Comparison of ENCODE assay signal across 1 cellular context in genomic region chr16:88760424-88761142, GRCh38.
TF ChIP-seq lines count a peak whose summit lies in the region.

No MANE protein-coding gene starts in this region.

TF ChIP-seq in HepG2, 621 proteins besides CTCF, POLR2A, EP300 and RAD21 (continues in another document):
- TF ChIP-seq PTBP1 (IDR thresholded peaks at IDR 0.05; ENCODE audit: low read depth, low read length, poor library complexity, severe bottlenecking) (no peak), THAP8 (CRISPR knock-in tag; IDR thresholded peaks at IDR 0.05; ENCODE audit: borderline replicate concordance) (no peak), ZFP36L2 (CRISPR knock-in tag; IDR thresholded peaks at IDR 0.05) (no peak), CHD2 (IDR thresholded peaks at IDR 0.05; ENCODE audit: low read depth, low read length) (no peak), MAX (IDR thresholded peaks at IDR 0.05) (0 out of 2 replicates have a peak, but pooled peaks have one; percentile 13), MBD4 (IDR thresholded peaks at IDR 0.05; ENCODE audit: borderline replicate concordance, low read length) (no peak), PHF21A (CRISPR knock-in tag; IDR thresholded peaks at IDR 0.05) (peak; percentile 40; the same call in 1 of the 2 replicates), ZNF781 (CRISPR knock-in tag; IDR thresholded peaks at IDR 0.05; ENCODE audit: borderline replicate concordance, not compliant biosample characterization) (peak; percentile 31), FOXO1 (CRISPR knock-in tag; IDR thresholded peaks at IDR 0.05) (no peak), MEIS1 (CRISPR knock-in tag; IDR thresholded peaks at IDR 0.05; ENCODE audit: borderline replicate concordance) (0 out of 2 replicates have a peak, but pooled peaks have one; percentile 35), RBM22 (optimal IDR thresholded peaks at IDR 0.05; ENCODE audit: low read length) (peak; percentile 22), HNRNPLL (IDR thresholded peaks at IDR 0.05; ENCODE audit: low read depth, low read length, poor library complexity, severe bottlenecking) (peak; percentile 31), AGO1 (IDR thresholded peaks at IDR 0.05; ENCODE audit: low read depth, low read length, poor library complexity, severe bottlenecking) (peak; percentile 34), ADNP (CRISPR knock-in tag; IDR thresholded peaks at IDR 0.05) (no peak), HNF1A (IDR thresholded peaks at IDR 0.05; ENCODE audit: low read depth) (no peak), HNF1A (CRISPR knock-in tag; IDR thresholded peaks at IDR 0.05; ENCODE audit: borderline replicate concordance) (no peak), POLR2G (IDR thresholded peaks at IDR 0.05; ENCODE audit: low read depth, low read length) (peak; percentile 47; the same call in 1 of the 2 replicates), ZNF501 (CRISPR knock-in tag; IDR thresholded peaks at IDR 0.05) (no peak), ZNF605 (CRISPR knock-in tag; IDR thresholded peaks at IDR 0.05) (no peak), ZNF281 (CRISPR knock-in tag; IDR thresholded peaks at IDR 0.05; ENCODE audit: borderline replicate concordance) (no peak), ZNF598 (CRISPR knock-in tag; IDR thresholded peaks at IDR 0.05; ENCODE audit: borderline replicate concordance) (no peak), AKAP8 (CRISPR knock-in tag; IDR thresholded peaks at IDR 0.05) (0 out of 2 replicates have a peak, but pooled peaks have one; percentile 48), CCAR2 (optimal IDR thresholded peaks at IDR 0.05; ENCODE audit: low read depth, low read length) (no peak), ETV5 (CRISPR knock-in tag; IDR thresholded peaks at IDR 0.05; ENCODE audit: borderline replicate concordance) (no peak), SIN3A (IDR thresholded peaks at IDR 0.05; ENCODE audit: borderline replicate concordance, low read depth, low read length) (0 out of 2 replicates have a peak, but pooled peaks have one; percentile 4), NFKBIZ (CRISPR knock-in tag; IDR thresholded peaks at IDR 0.05) (no peak), JUND (CRISPR knock-in tag; IDR thresholded peaks at IDR 0.05) (no peak), AGO2 (optimal IDR thresholded peaks at IDR 0.05; ENCODE audit: low read depth, low read length) (peak; percentile 60), ZBTB4 (CRISPR knock-in tag; IDR thresholded peaks at IDR 0.05; ENCODE audit: borderline replicate concordance) (0 out of 2 replicates have a peak, but pooled peaks have one; percentile 45)
- TF ChIP-seq, protein P1, sequence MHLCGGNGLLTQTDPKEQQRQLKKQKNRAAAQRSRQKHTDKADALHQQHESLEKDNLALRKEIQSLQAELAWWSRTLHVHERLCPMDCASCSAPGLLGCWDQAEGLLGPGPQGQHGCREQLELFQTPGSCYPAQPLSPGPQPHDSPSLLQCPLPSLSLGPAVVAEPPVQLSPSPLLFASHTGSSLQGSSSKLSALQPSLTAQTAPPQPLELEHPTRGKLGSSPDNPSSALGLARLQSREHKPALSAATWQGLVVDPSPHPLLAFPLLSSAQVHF (CRISPR knock-in tag; IDR thresholded peaks at IDR 0.05), result no peak
- TF ChIP-seq, protein P2, sequence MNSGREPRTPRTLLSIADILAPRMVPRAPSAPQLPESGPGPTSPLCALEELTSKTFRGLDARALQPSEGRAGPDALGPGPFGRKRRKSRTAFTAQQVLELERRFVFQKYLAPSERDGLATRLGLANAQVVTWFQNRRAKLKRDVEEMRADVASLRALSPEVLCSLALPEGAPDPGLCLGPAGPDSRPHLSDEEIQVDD (CRISPR knock-in tag; IDR thresholded peaks at IDR 0.05; ENCODE audit: borderline replicate concordance), result no peak
- TF ChIP-seq, protein P3, sequence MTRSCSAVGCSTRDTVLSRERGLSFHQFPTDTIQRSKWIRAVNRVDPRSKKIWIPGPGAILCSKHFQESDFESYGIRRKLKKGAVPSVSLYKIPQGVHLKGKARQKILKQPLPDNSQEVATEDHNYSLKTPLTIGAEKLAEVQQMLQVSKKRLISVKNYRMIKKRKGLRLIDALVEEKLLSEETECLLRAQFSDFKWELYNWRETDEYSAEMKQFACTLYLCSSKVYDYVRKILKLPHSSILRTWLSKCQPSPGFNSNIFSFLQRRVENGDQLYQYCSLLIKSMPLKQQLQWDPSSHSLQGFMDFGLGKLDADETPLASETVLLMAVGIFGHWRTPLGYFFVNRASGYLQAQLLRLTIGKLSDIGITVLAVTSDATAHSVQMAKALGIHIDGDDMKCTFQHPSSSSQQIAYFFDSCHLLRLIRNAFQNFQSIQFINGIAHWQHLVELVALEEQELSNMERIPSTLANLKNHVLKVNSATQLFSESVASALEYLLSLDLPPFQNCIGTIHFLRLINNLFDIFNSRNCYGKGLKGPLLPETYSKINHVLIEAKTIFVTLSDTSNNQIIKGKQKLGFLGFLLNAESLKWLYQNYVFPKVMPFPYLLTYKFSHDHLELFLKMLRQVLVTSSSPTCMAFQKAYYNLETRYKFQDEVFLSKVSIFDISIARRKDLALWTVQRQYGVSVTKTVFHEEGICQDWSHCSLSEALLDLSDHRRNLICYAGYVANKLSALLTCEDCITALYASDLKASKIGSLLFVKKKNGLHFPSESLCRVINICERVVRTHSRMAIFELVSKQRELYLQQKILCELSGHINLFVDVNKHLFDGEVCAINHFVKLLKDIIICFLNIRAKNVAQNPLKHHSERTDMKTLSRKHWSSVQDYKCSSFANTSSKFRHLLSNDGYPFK (CRISPR knock-in tag; IDR thresholded peaks at IDR 0.05; ENCODE audit: borderline replicate concordance), result peak; percentile 11; the same call in 1 of the 2 replicates
- TF ChIP-seq, protein P4, sequence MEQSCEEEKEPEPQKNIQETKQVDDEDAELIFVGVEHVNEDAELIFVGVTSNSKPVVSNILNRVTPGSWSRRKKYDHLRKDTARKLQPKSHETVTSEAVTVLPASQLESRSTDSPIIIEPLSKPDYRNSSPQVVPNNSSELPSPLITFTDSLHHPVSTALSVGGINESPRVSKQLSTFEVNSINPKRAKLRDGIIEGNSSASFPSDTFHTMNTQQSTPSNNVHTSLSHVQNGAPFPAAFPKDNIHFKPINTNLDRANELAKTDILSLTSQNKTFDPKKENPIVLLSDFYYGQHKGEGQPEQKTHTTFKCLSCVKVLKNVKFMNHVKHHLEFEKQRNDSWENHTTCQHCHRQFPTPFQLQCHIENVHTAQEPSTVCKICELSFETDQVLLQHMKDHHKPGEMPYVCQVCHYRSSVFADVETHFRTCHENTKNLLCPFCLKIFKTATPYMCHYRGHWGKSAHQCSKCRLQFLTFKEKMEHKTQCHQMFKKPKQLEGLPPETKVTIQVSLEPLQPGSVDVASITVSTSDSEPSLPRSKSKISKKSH (CRISPR knock-in tag; IDR thresholded peaks at IDR 0.05; ENCODE audit: borderline replicate concordance), result no peak
- TF ChIP-seq, protein P5, sequence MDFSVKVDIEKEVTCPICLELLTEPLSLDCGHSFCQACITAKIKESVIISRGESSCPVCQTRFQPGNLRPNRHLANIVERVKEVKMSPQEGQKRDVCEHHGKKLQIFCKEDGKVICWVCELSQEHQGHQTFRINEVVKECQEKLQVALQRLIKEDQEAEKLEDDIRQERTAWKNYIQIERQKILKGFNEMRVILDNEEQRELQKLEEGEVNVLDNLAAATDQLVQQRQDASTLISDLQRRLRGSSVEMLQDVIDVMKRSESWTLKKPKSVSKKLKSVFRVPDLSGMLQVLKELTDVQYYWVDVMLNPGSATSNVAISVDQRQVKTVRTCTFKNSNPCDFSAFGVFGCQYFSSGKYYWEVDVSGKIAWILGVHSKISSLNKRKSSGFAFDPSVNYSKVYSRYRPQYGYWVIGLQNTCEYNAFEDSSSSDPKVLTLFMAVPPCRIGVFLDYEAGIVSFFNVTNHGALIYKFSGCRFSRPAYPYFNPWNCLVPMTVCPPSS (IDR thresholded peaks at IDR 0.05), result no peak
- TF ChIP-seq, protein P6, sequence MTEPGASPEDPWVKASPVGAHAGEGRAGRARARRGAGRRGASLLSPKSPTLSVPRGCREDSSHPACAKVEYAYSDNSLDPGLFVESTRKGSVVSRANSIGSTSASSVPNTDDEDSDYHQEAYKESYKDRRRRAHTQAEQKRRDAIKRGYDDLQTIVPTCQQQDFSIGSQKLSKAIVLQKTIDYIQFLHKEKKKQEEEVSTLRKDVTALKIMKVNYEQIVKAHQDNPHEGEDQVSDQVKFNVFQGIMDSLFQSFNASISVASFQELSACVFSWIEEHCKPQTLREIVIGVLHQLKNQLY (CRISPR knock-in tag; IDR thresholded peaks at IDR 0.05), result no peak
